15 cellular contexts compared by ENCODE assay signal in genomic region chr9:128049788-128050187, GRCh38.
"Had no signal": no experiment of that assay in that cellular context is flagged by ENCODE, and none has a peak within 500 bp of the region (broad histone marks: within the 10 kb centered on the region; RNA-seq: fewer than 3 reads in every experiment).

No MANE protein-coding gene starts in this region.

- FAIRE-seq: bronchial epithelial cell, endometrium, urothelium cell line had no signal

- H3K9me3 Mint-ChIP-seq: activated CD4-positive, alpha-beta memory T cell treated with anti-CD3 and anti-CD28 coated beads, Interleukin-2, amount 10 ng/mL, durations not matched to agents 7 days and 5 days; natural killer cell treated with Interleukin-12 subunit alpha and Interleukin-12 subunit beta and Interleukin-15 and Interleukin-18, amount 100 ng/mL, for 72 hours; stimulated activated naive CD8-positive, alpha-beta T cell treated with anti-CD3 and anti-CD28 coated beads, Interleukin-15, Interleukin-2, amounts not matched to agents 100 ng/mL and 50 ng/mL, for 24 hours had no signal

- H3K27me3 ChIP-seq: testis had no signal

- H3K4me3 Mint-ChIP-seq: activated CD4-positive, alpha-beta memory T cell treated with anti-CD3 and anti-CD28 coated beads, Interleukin-2, amount 10 ng/mL, durations not matched to agents 7 days and 5 days; activated CD4-positive, alpha-beta T cell treated with anti-CD3 and anti-CD28 coated beads for 36 hours; natural killer cell treated with Interleukin-12 subunit alpha and Interleukin-12 subunit beta and Interleukin-15 and Interleukin-18, amount 100 ng/mL, for 72 hours; stimulated activated naive CD8-positive, alpha-beta T cell treated with anti-CD3 and anti-CD28 coated beads, Interleukin-15, Interleukin-2, amounts not matched to agents 100 ng/mL and 50 ng/mL, for 24 hours had no signal

- ATAC-seq: activated CD4-positive, alpha-beta T cell treated with anti-CD3 and anti-CD28 coated beads for 36 hours; esophagus mucosa; left colon; natural killer cell treated with Interleukin-12 subunit alpha and Interleukin-12 subunit beta and Interleukin-15 and Interleukin-18, amount 100 ng/mL, for 72 hours had no signal

- H3K27ac ChIP-seq: testis, WERI-Rb-1 had no signal

- H3K27me3 Mint-ChIP-seq: activated CD4-positive, alpha-beta T cell treated with anti-CD3 and anti-CD28 coated beads for 36 hours; natural killer cell treated with Interleukin-12 subunit alpha and Interleukin-12 subunit beta and Interleukin-15 and Interleukin-18, amount 100 ng/mL, for 72 hours; stimulated activated naive CD8-positive, alpha-beta T cell treated with anti-CD3 and anti-CD28 coated beads, Interleukin-15, Interleukin-2, amounts not matched to agents 100 ng/mL and 50 ng/mL, for 24 hours had no signal

- H3K27ac Mint-ChIP-seq: activated CD4-positive, alpha-beta memory T cell treated with anti-CD3 and anti-CD28 coated beads, Interleukin-2, amount 10 ng/mL, durations not matched to agents 7 days and 5 days; activated CD4-positive, alpha-beta T cell treated with anti-CD3 and anti-CD28 coated beads for 36 hours; stimulated activated naive CD8-positive, alpha-beta T cell treated with anti-CD3 and anti-CD28 coated beads, Interleukin-15, Interleukin-2, amounts not matched to agents 100 ng/mL and 50 ng/mL, for 24 hours had no signal

- H3K9me3 ChIP-seq: testis had no signal

- H3K36me3 ChIP-seq: WERI-Rb-1 had no signal

- H3K4me1 Mint-ChIP-seq: activated CD4-positive, alpha-beta memory T cell treated with anti-CD3 and anti-CD28 coated beads, Interleukin-2, amount 10 ng/mL, durations not matched to agents 7 days and 5 days had no signal

- H3K36me3 Mint-ChIP-seq: natural killer cell treated with Interleukin-12 subunit alpha and Interleukin-12 subunit beta and Interleukin-15 and Interleukin-18, amount 100 ng/mL, for 72 hours had no signal

- DNase-seq: activated CD4-positive, alpha-beta memory T cell treated with anti-CD3 and anti-CD28 coated beads, Interleukin-2, amount 10 ng/mL, durations not matched to agents 7 days and 5 days; activated CD4-positive, alpha-beta T cell treated with anti-CD3 and anti-CD28 coated beads for 36 hours; activated T-cell treated with anti-CD3 and anti-CD28 coated beads, Interleukin-2, amount 50 U/mL, for 48 hours; aorta; left colon; stimulated activated CD4-positive, alpha-beta T cell treated with anti-CD3 and anti-CD28 coated beads, Interleukin-4, amount 100 ng/mL, for 1 hour; stimulated activated CD8-positive, alpha-beta memory T cell treated with anti-CD3 and anti-CD28 coated beads, Interleukin-4, amount 100 ng/mL, for 48 hours; testis; WERI-Rb-1 had no signal

- H3K4me3 ChIP-seq: testis had no signal
